8 cellular contexts compared by ENCODE assay signal in genomic region chr1:153509729-153510354, GRCh38. TPM values are rescaled to one million over a fixed set of nuclear protein-coding genes. Genes with fewer than 3 reads are reported as not detected.
DNase-seq lines count a peak whose midpoint lies in the region; FAIRE-seq and TF ChIP-seq lines count a peak whose summit lies in the region.

No MANE protein-coding gene starts in this region.

- TF ChIP-seq CTCF in epithelial cell of proximal tubule (conservative IDR thresholded peaks at IDR 0.05; ENCODE audit: low read depth, low read length): peak; percentile 80

- no peak overlapping the region for H3K27ac Mint-ChIP-seq in activated CD4-positive, alpha-beta memory T cell treated with anti-CD3 and anti-CD28 coated beads, Interleukin-2, amount 10 ng/mL, durations not matched to agents 7 days and 5 days

- DNase-seq in SIG-M5 treated with dmso at 0.1 percent for 504 hours (lab: John Stamatoyannopoulos, UW; ENCODE audit: unreplicated experiment): peak; percentile 76
- DNase-seq in SIG-M5 (lab: John Stamatoyannopoulos, UW): no peak
- peak; percentile 77 for DNase-seq in NCI-H82 (lab: John Stamatoyannopoulos, UW)
- DNase-seq in activated CD4-positive, alpha-beta memory T cell treated with anti-CD3 and anti-CD28 coated beads, Interleukin-2, amount 10 ng/mL, durations not matched to agents 7 days and 5 days: peak; percentile 77
- no peak for DNase-seq in epithelial cell of proximal tubule (ENCODE audit: low read depth)
- DNase-seq in small intestine: peak; percentile 71
- DNase-seq in occipital lobe (lab: John Stamatoyannopoulos, UW): no peak
- DNase-seq in DMS79 treated with DMSO at 0.1 percent for 48 hours (lab: John Stamatoyannopoulos, UW): no peak

- H3K27me3 Mint-ChIP-seq in activated CD4-positive, alpha-beta memory T cell treated with anti-CD3 and anti-CD28 coated beads, Interleukin-2, amount 10 ng/mL, durations not matched to agents 7 days and 5 days: no peaks in the 10 kb centered on the region

- H3K36me3 ChIP-seq in small intestine (ENCODE audit: control insufficient read depth in 2 of 2, insufficient read depth in 2 of 2, low read length in 2 of 2): no peaks in the 10 kb centered on the region

- H3K4me1 Mint-ChIP-seq in activated CD4-positive, alpha-beta memory T cell treated with anti-CD3 and anti-CD28 coated beads, Interleukin-2, amount 10 ng/mL, durations not matched to agents 7 days and 5 days: peaks cover 29% of the 10 kb centered on the region

- 30 to 62% (median 33%) methylated on average over 4 of the region's 4 CpGs for WGBS in small intestine, 3 donors

- no peaks in the 10 kb centered on the region for H3K9me3 ChIP-seq in small intestine (ENCODE audit: control insufficient read depth, low read depth)

- H3K9me3 Mint-ChIP-seq in activated CD4-positive, alpha-beta memory T cell treated with anti-CD3 and anti-CD28 coated beads, Interleukin-2, amount 10 ng/mL, durations not matched to agents 7 days and 5 days: no peaks in the 10 kb centered on the region

- no peak for FAIRE-seq in small intestine (lab: Jason Lieb, UNC)

- H3K27me3 ChIP-seq in small intestine (ENCODE audit: control insufficient read depth in 2 of 2, insufficient read depth in 2 of 2, low read length in 2 of 2): no peaks in the 10 kb centered on the region

- POLR2A ChIA-PET in activated CD4-positive, alpha-beta memory T cell treated with anti-CD3 and anti-CD28 coated beads, Interleukin-2, amount 10 ng/mL, durations not matched to agents 7 days and 5 days (lab: Charles Lee): interaction anchor here (0.9 to 2.4 kb wide), 4 partner anchors 23 to 106 kb away, joined by 3 to 20 read pairs (median 8); partner anchors contain the start of gene S100A14

- CTCF ChIA-PET in activated CD4-positive, alpha-beta memory T cell treated with anti-CD3 and anti-CD28 coated beads, Interleukin-2, amount 10 ng/mL, durations not matched to agents 7 days and 5 days (lab: Charles Lee): interaction anchor here (0.8 to 6.5 kb wide), 18 partner anchors 8 to 246 kb away, joined by 3 to 148 read pairs (median 8); partner anchors contain the start of genes CHTOP, ILF2, S100A14 and S100A2

- peaks cover 2% of the 10 kb centered on the region in 2 donors for H3K4me1 ChIP-seq in small intestine (ENCODE audit: control insufficient read depth in 2 of 2, insufficient read depth in 1 of 2, low read depth in 1 of 2, low read length in 1 of 2)

- no peak overlapping the region for H3K4me3 ChIP-seq in epithelial cell of proximal tubule (ENCODE audit: low read depth, low read length)
- no peak overlapping the region for H3K4me3 ChIP-seq in small intestine (ENCODE audit: low read depth in 1 of 2, low read length in 2 of 2)

- H3K27ac ChIP-seq in small intestine (ENCODE audit: low read depth in 1 of 2, low read length in 1 of 2): no peak overlapping the region

- H3K4me3 Mint-ChIP-seq in activated CD4-positive, alpha-beta memory T cell treated with anti-CD3 and anti-CD28 coated beads, Interleukin-2, amount 10 ng/mL, durations not matched to agents 7 days and 5 days: no peak overlapping the region

- no peaks in the 10 kb centered on the region for H3K36me3 Mint-ChIP-seq in activated CD4-positive, alpha-beta memory T cell treated with anti-CD3 and anti-CD28 coated beads, Interleukin-2, amount 10 ng/mL, durations not matched to agents 7 days and 5 days (ENCODE audit: low read depth)

RNA-seq across cellular contexts. Expression of gene S100A6, which starts 25.9 kb away (rescaled TPM):
- total RNA-seq in activated CD4-positive, alpha-beta memory T cell treated with anti-CD3 and anti-CD28 coated beads, Interleukin-2, amount 10 ng/mL, durations not matched to agents 7 days and 5 days: 100 to 1,000 TPM; 781 to 799 TPM
- 1,217 and 1,569 TPM in 2 replicates for total RNA-seq in epithelial cell of proximal tubule
- polyA plus RNA-seq in small intestine: 1,000 to 10,000 TPM; 1,645 to 4,929 (median 2,330) TPM
- total RNA-seq in occipital lobe: 9.2 TPM

RNA-seq across cellular contexts. Expression of gene S100A5, which starts 30.9 kb away (rescaled TPM):
- 1 to 10 TPM; 2.2 to 4.7 TPM for total RNA-seq in activated CD4-positive, alpha-beta memory T cell treated with anti-CD3 and anti-CD28 coated beads, Interleukin-2, amount 10 ng/mL, durations not matched to agents 7 days and 5 days
- total RNA-seq in epithelial cell of proximal tubule (2.7 and 4.0 TPM in 2 replicates), occipital lobe (not detected)
- polyA plus RNA-seq in small intestine: under 1 TPM in 1 of 3 donors, not detected in 2; 0.18 TPM

RNA-seq across cellular contexts. Expression of gene S100A4, which starts 35.8 kb away (rescaled TPM):
- total RNA-seq in activated CD4-positive, alpha-beta memory T cell treated with anti-CD3 and anti-CD28 coated beads, Interleukin-2, amount 10 ng/mL, durations not matched to agents 7 days and 5 days: 1,000 to 10,000 TPM; 1,297 to 1,322 TPM
- total RNA-seq in epithelial cell of proximal tubule: 31.2 and 33.8 TPM in 2 replicates
- polyA plus RNA-seq in small intestine: 100 to 1,000 TPM in 2 of 3 donors, 10 to 100 TPM in 1; 49.6 to 230 (median 108) TPM
- total RNA-seq in occipital lobe: 0.62 TPM

RNA-seq across cellular contexts. Expression of gene S100A3, which starts 39.2 kb away (rescaled TPM):
- not detected for total RNA-seq in activated CD4-positive, alpha-beta memory T cell treated with anti-CD3 and anti-CD28 coated beads, Interleukin-2, amount 10 ng/mL, durations not matched to agents 7 days and 5 days
- 10.2 and 27.6 TPM in 2 replicates for total RNA-seq in epithelial cell of proximal tubule
- 1 to 10 TPM in 2 of 3 donors, not detected in 1; 2.1 to 4.3 TPM for polyA plus RNA-seq in small intestine
- not detected for total RNA-seq in occipital lobe

RNA-seq across cellular contexts. Expression of gene S100A7, which starts 49.4 kb away (rescaled TPM):
- total RNA-seq in activated CD4-positive, alpha-beta memory T cell treated with anti-CD3 and anti-CD28 coated beads, Interleukin-2, amount 10 ng/mL, durations not matched to agents 7 days and 5 days: not detected
- total RNA-seq in epithelial cell of proximal tubule (not detected in 2 replicates), occipital lobe (not detected)
- polyA plus RNA-seq in small intestine: not detected

Comparison
In these comparisons a context has a peak if more than half of its experiments do, and no peak if none do; other contexts are left out.
1. DNase-seq: peak in SIG-M5 treated with dmso at 0.1 percent for 504 hours (single experiment), NCI-H82 (single experiment), activated CD4-positive, alpha-beta memory T cell treated with anti-CD3 and anti-CD28 coated beads, Interleukin-2, amount 10 ng/mL, durations not matched to agents 7 days and 5 days (single experiment) and small intestine (single experiment); none in SIG-M5 (single experiment), epithelial cell of proximal tubule (single experiment), occipital lobe (single experiment) and DMS79 treated with DMSO at 0.1 percent for 48 hours (single experiment).
2. RNA of gene S100A6, which starts 25.9 kb away (total RNA-seq): 1,217 to 1,569 TPM in epithelial cell of proximal tubule and 781 to 799 TPM in activated CD4-positive, alpha-beta memory T cell treated with anti-CD3 and anti-CD28 coated beads, Interleukin-2, amount 10 ng/mL, durations not matched to agents 7 days and 5 days; 9.2 TPM in occipital lobe (single experiment); every median in the first group is over 10 times any median in the second.
3. RNA of gene S100A4, which starts 35.8 kb away (total RNA-seq): 1,297 to 1,322 TPM in activated CD4-positive, alpha-beta memory T cell treated with anti-CD3 and anti-CD28 coated beads, Interleukin-2, amount 10 ng/mL, durations not matched to agents 7 days and 5 days; 31.2 to 33.8 TPM in epithelial cell of proximal tubule and 0.62 TPM in occipital lobe (single experiment); every median in the first group is over 10 times any median in the second.